26 cellular contexts compared by ENCODE assay signal in genomic region chr22:37491106-37491505, GRCh38. TPM values are rescaled to one million over a fixed set of nuclear protein-coding genes. Genes with fewer than 3 reads are reported as not detected.
A peak's percentile ranks its signal among the peaks of the same experiment; 100 is the strongest.
DNase-seq lines count a peak whose midpoint lies in the region; ATAC-seq and TF ChIP-seq lines count a peak whose summit lies in the region.
"Had no signal": no experiment of that assay in that cellular context is flagged by ENCODE, and none has a peak within 500 bp of the region (broad histone marks: within the 10 kb centered on the region; RNA-seq: fewer than 3 reads in every experiment).

No MANE protein-coding gene starts in this region.

- H3K4me1 ChIP-seq in endodermal cell (ENCODE audit: control insufficient read depth, insufficient read depth, low read length) (peaks cover 4% of the 10 kb centered on the region), heart left ventricle (peaks cover 0 to 23% (median 8%) of the 10 kb centered on the region in 12 donors), sigmoid colon (peaks cover 0 to 10% (median 7%) of the 10 kb centered on the region in 4 donors)
- H3K4me1 ChIP-seq: BE2C had no signal

- H3K27ac ChIP-seq in WERI-Rb-1 (peak overlapping the region; percentile 95), endodermal cell (ENCODE audit: low read depth, low read length) (peak overlapping the region; percentile 38), heart left ventricle (no peak overlapping the region), sigmoid colon (no peak overlapping the region)

- no peak for TF ChIP-seq CTCF in WERI-Rb-1 (IDR thresholded peaks at IDR 0.05; ENCODE audit: low read depth, low read length)
- no peak for TF ChIP-seq CTCF in endodermal cell (conservative IDR thresholded peaks at IDR 0.05)
- TF ChIP-seq CTCF in heart left ventricle (IDR thresholded peaks at IDR 0.05) = no peak
- TF ChIP-seq CTCF in sigmoid colon (IDR thresholded peaks at IDR 0.05) = no peak
- no peak for TF ChIP-seq CTCF in Calu3 (IDR thresholded peaks at IDR 0.05; ENCODE audit: unreplicated experiment)

- peaks cover 4% of the 10 kb centered on the region for H3K27me3 Mint-ChIP-seq in endodermal cell (ENCODE audit: insufficient read depth)
- peaks cover 15% of the 10 kb centered on the region for H3K27me3 Mint-ChIP-seq in stimulated activated memory B cell treated with anti-CD40 and anti-IgM and Interleukin-4, amounts not matched to agents 10 μg/mL and 1 μg/mL and 100 μg/mL, for 72 hours
- no peaks in the 10 kb centered on the region for H3K27me3 Mint-ChIP-seq in Calu3 (ENCODE audit: unreplicated experiment)

- DNase-seq in NCI-H82 treated with DMSO at 0.1 percent for 48 hours (lab: John Stamatoyannopoulos, UW; ENCODE audit: unreplicated experiment) = peak; percentile 7
- no peak for DNase-seq in NCI-H82 (lab: John Stamatoyannopoulos, UW)
- peak; percentile 40 for DNase-seq in WERI-Rb-1
- no peak for DNase-seq in endodermal cell
- DNase-seq in heart left ventricle = no peak
- no peak for DNase-seq in sigmoid colon
- DNase-seq in Calu3 = no peak
- DNase-seq: 8988T, ACHN, BE2C, DMS153, DND-41, HFFc6, KBM-7, MV-4-11, NCI-H1105, NCI-H1436 treated with DMSO at 0.1 percent for 48 hours, NCI-H187 treated with DMSO at 0.1 percent for 48 hours, NCI-H345, NCI-H510A treated with DMSO at 0.1 percent for 48 hours, RPMI8226, SHP77 had no signal

- H3K4me1 Mint-ChIP-seq in endodermal cell = peaks cover 25% of the 10 kb centered on the region
- H3K4me1 Mint-ChIP-seq in stimulated activated memory B cell treated with anti-CD40 and anti-IgM and Interleukin-4, amounts not matched to agents 10 μg/mL and 1 μg/mL and 100 μg/mL, for 72 hours = peaks cover 47% of the 10 kb centered on the region
- H3K4me1 Mint-ChIP-seq in Calu3 (ENCODE audit: low read depth, unreplicated experiment) = peaks cover 13% of the 10 kb centered on the region

- no peak for ATAC-seq in stimulated activated memory B cell treated with anti-CD40 and anti-IgM and Interleukin-4, amounts not matched to agents 10 μg/mL and 1 μg/mL and 100 μg/mL, for 72 hours
- ATAC-seq in heart left ventricle = no peak

- H3K36me3 Mint-ChIP-seq in endodermal cell (ENCODE audit: low read depth) (peaks cover 28% of the 10 kb centered on the region), Calu3 (ENCODE audit: insufficient read depth, unreplicated experiment) (peaks cover 50% of the 10 kb centered on the region)
- H3K36me3 Mint-ChIP-seq in stimulated activated memory B cell treated with anti-CD40 and anti-IgM and Interleukin-4, amounts not matched to agents 10 μg/mL and 1 μg/mL and 100 μg/mL, for 72 hours = no peaks in the 10 kb centered on the region
- H3K36me3 Mint-ChIP-seq: CD14-positive monocyte had no signal

- H3K4me3 Mint-ChIP-seq in endodermal cell = no peak overlapping the region
- no peak overlapping the region for H3K4me3 Mint-ChIP-seq in stimulated activated memory B cell treated with anti-CD40 and anti-IgM and Interleukin-4, amounts not matched to agents 10 μg/mL and 1 μg/mL and 100 μg/mL, for 72 hours
- no peak overlapping the region for H3K4me3 Mint-ChIP-seq in Calu3 (ENCODE audit: low read depth, unreplicated experiment)
- H3K4me3 Mint-ChIP-seq: CD14-positive monocyte, HFFc6 had no signal

- H3K36me3 ChIP-seq in WERI-Rb-1 (peaks cover 23% of the 10 kb centered on the region), endodermal cell (ENCODE audit: control insufficient read depth, insufficient read depth, low read length) (no peaks in the 10 kb centered on the region), heart left ventricle (peaks cover 0 to 38% (median 4%) of the 10 kb centered on the region in 9 donors), sigmoid colon (no peaks in the 10 kb centered on the region)
- H3K36me3 ChIP-seq: BE2C, HAP-1 had no signal

- no peak overlapping the region; the same call in 1 of the 2 replicates for H3K4me3 ChIP-seq in WERI-Rb-1 (ENCODE audit: low read depth, low read length)
- no peak overlapping the region for H3K4me3 ChIP-seq in endodermal cell (ENCODE audit: low read length)
- H3K4me3 ChIP-seq in heart left ventricle = no peak overlapping the region
- no peak overlapping the region for H3K4me3 ChIP-seq in sigmoid colon
- H3K4me3 ChIP-seq: HAP-1 had no signal

- H3K27me3 ChIP-seq in WERI-Rb-1 (ENCODE audit: insufficient read depth, low read depth, severe bottlenecking) (no peaks in the 10 kb centered on the region), endodermal cell (ENCODE audit: control insufficient read depth, insufficient read depth, low read length, poor library complexity, severe bottlenecking) (no peaks in the 10 kb centered on the region), heart left ventricle (peaks cover 0 to 8% (median 0%) of the 10 kb centered on the region in 9 donors), sigmoid colon (peaks cover 0 to 49% (median 20%) of the 10 kb centered on the region in 3 donors)
- H3K27me3 ChIP-seq: BE2C had no signal

- intact Hi-C loops in heart left ventricle (cut with DNase I) (no loop called here), sigmoid colon (cut with DNase I) (no loop called here), Calu3 (cut with micrococcal nuclease; ENCODE audit: unreplicated experiment) (no loop called here)

- WGBS in endodermal cell (ENCODE audit: insufficient coverage in 1 of 2, insufficient read length in 1 of 2), 2 experiments = 88 to 94% methylated on average over 11 to 16 of the region's 16 CpGs
- 85 to 89% (median 86%) methylated on average over 16 of the region's 16 CpGs for WGBS in heart left ventricle, 4 donors
- 93 to 94% methylated on average over 16 of the region's 16 CpGs for WGBS in sigmoid colon, 2 donors

- no peak for TF ChIP-seq EP300 in sigmoid colon (IDR thresholded peaks at IDR 0.05)

- H3K9me3 Mint-ChIP-seq in endodermal cell (no peaks in the 10 kb centered on the region), Calu3 (ENCODE audit: low read depth, unreplicated experiment) (no peaks in the 10 kb centered on the region)
- H3K9me3 Mint-ChIP-seq in stimulated activated memory B cell treated with anti-CD40 and anti-IgM and Interleukin-4, amounts not matched to agents 10 μg/mL and 1 μg/mL and 100 μg/mL, for 72 hours = peaks cover 3% of the 10 kb centered on the region
- H3K9me3 Mint-ChIP-seq: HFFc6 had no signal

- H3K9ac ChIP-seq in endodermal cell (ENCODE audit: extremely low read depth, low read length, poor library complexity, severe bottlenecking) = no peak overlapping the region

- TF ChIP-seq POLR2A in heart left ventricle (IDR thresholded peaks at IDR 0.05) (no peak), sigmoid colon (IDR thresholded peaks at IDR 0.05) (no peak)

- H3K9me3 ChIP-seq in WERI-Rb-1 (ENCODE audit: severe bottlenecking) (no peaks in the 10 kb centered on the region), endodermal cell (ENCODE audit: control insufficient read depth, low read length) (no peaks in the 10 kb centered on the region), heart left ventricle (no peaks in the 10 kb centered on the region), sigmoid colon (no peaks in the 10 kb centered on the region)
- H3K9me3 ChIP-seq: BE2C, HAP-1 had no signal

- H3K27ac Mint-ChIP-seq in endodermal cell (no peak overlapping the region), Calu3 (ENCODE audit: unreplicated experiment) (no peak overlapping the region)
- H3K27ac Mint-ChIP-seq in stimulated activated memory B cell treated with anti-CD40 and anti-IgM and Interleukin-4, amounts not matched to agents 10 μg/mL and 1 μg/mL and 100 μg/mL, for 72 hours = peak overlapping the region; percentile 40
- H3K27ac Mint-ChIP-seq: HFFc6 had no signal

- BruUV-seq in Calu3 (replicated peaks; lab: Mats Ljungman, UMichigan) = no TSS peak

- CTCF ChIA-PET in Calu3 (lab: Charles Lee) = no interaction called here

RNA-seq across cellular contexts. Expression of gene MFNG, which starts 4.9 kb away (rescaled TPM):
- total RNA-seq in endodermal cell = 1 to 10 TPM; 1.9 to 6.6 TPM
- 25.3 TPM for polyA plus RNA-seq in endodermal cell (2013, experiment 1 of 2)
- polyA plus RNA-seq in endodermal cell (2013, experiment 2 of 2) = 22.9 TPM
- 10 to 100 TPM in 4 of 9 donors, 1 to 10 TPM in 5; 5.8 to 25.6 (median 9.6) TPM for total RNA-seq in heart left ventricle
- 10 to 100 TPM in 1 of 2 donors, 1 to 10 TPM in 1; 7.1 to 16.3 TPM for polyA plus RNA-seq in heart left ventricle
- total RNA-seq in sigmoid colon = 10 to 100 TPM in 3 of 4 donors, 1 to 10 TPM in 1; 8.0 to 15.3 (median 11.4) TPM
- polyA plus RNA-seq in sigmoid colon = 10 to 100 TPM in 2 of 3 donors, 1 to 10 TPM in 1; 9.9 to 33.9 (median 10.8) TPM
- total RNA-seq in Calu3 (2022) = 19.0 and 22.1 TPM in 2 replicates
- total RNA-seq: HFFc6, SK-MEL-5 had no signal

RNA-seq across cellular contexts. Expression of gene CARD10, which starts 28.1 kb away (rescaled TPM):
- total RNA-seq in endodermal cell = 10 to 100 TPM; 20.3 to 24.4 TPM
- polyA plus RNA-seq in endodermal cell (2013, experiment 1 of 2) = 4.8 TPM
- polyA plus RNA-seq in endodermal cell (2013, experiment 2 of 2) = 6.1 TPM
- total RNA-seq in heart left ventricle = 10 to 100 TPM in 3 of 9 donors, 1 to 10 TPM in 6; 5.2 to 12.6 (median 8.1) TPM
- 10 to 100 TPM in 1 of 2 donors, 1 to 10 TPM in 1; 7.8 to 13.9 TPM for polyA plus RNA-seq in heart left ventricle
- total RNA-seq in sigmoid colon = 1 to 10 TPM; 2.8 to 8.6 (median 3.5) TPM
- polyA plus RNA-seq in sigmoid colon = 10 to 100 TPM; 31.8 to 41.0 (median 37.7) TPM
- total RNA-seq in Calu3 (2022) = 40.5 and 49.2 TPM in 2 replicates
- polyA plus RNA-seq: CD14-positive monocyte had no signal

Comparison
In these comparisons a context has a peak if more than half of its experiments do, and no peak if none do; other contexts are left out.
1. DNase-seq: peak in NCI-H82 treated with DMSO at 0.1 percent for 48 hours (single experiment) and WERI-Rb-1 (single experiment); none in NCI-H82 (single experiment), endodermal cell (single experiment), heart left ventricle (0 of 5), sigmoid colon (single experiment) and Calu3 (single experiment).
2. H3K27ac ChIP-seq: peak in WERI-Rb-1 (single experiment) and endodermal cell (single experiment); none in heart left ventricle (0 of 12) and sigmoid colon (0 of 4).